Comparison of ENCODE assay signal across 1 cellular context in the genomic region with DNA sequence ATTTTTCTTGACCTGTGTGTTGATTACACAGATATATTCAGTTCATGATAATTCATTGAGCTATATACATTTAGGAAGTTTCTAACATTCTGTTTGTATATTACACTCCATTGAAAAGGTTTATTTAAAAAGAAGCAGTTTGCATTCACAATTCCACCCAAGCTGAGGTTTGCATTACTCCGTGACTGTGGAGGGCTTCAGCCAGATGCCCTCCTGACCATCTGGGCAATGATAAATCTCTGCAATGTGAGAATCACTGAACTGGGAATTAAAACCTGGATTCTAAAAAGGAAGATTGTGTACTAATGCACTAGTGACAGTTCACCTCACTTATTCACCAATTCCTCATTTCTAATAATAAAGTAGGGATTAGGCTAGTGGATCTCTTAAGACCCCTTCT.
TF ChIP-seq lines count a peak whose summit lies in the region.

No MANE protein-coding gene starts in this region.

TF ChIP-seq in A549, 52 proteins besides CTCF, POLR2A, EP300 and RAD21 (continued from another document):
- TF ChIP-seq HOXB5 (CRISPR knock-in tag; IDR thresholded peaks at IDR 0.05) = no peak
- TF ChIP-seq, protein P1, sequence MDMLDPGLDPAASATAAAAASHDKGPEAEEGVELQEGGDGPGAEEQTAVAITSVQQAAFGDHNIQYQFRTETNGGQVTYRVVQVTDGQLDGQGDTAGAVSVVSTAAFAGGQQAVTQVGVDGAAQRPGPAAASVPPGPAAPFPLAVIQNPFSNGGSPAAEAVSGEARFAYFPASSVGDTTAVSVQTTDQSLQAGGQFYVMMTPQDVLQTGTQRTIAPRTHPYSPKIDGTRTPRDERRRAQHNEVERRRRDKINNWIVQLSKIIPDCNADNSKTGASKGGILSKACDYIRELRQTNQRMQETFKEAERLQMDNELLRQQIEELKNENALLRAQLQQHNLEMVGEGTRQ (IDR thresholded peaks at IDR 0.05) = no peak
